ENCODE assay signal across 1 cellular context in the genomic region with DNA sequence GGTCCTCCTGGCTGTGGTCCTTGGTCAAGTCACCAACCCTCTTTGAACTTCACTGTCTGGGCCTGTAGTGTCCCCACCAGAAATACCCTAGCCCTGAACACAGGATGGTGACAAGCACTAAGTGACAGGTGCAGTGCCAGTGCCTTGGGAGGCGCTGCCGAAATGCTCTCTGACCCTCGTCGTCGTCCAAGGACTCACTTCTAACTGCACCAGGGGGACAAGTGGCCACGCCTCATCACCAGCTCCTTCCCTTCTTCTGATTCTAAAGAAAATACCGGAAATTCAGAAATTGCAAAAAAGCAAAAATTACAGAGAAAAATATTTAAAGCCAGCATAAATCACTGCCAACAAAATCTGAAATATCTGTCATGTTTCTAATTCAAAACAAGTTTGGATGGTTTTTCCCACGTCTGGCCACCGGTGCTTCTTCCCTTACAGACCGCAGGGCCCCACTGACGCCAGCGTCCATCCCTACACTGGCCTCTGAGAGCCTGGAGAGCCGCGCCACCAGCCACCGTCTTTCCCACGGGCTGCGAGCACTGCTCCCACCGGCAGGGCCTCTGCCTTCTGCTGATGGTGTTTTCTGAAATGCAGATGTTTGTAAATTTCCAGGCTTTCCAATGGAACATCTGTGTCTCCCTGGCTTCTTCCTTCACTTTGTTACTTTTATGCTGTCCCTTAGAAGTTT.
TF ChIP-seq lines count a peak whose summit lies in the region.

No MANE protein-coding gene starts in this region.

TF ChIP-seq in HepG2, 621 proteins besides CTCF, POLR2A, EP300 and RAD21:
- TF ChIP-seq PRDM15 (CRISPR knock-in tag; IDR thresholded peaks at IDR 0.05) (no peak), ZNF207 (IDR thresholded peaks at IDR 0.05; ENCODE audit: borderline replicate concordance) (no peak), MEIS2 (CRISPR knock-in tag; IDR thresholded peaks at IDR 0.05) (no peak), POLR2AphosphoS5 (IDR thresholded peaks at IDR 0.05; ENCODE audit: low read depth, low read length) (no peak), FOXP4 (CRISPR knock-in tag; IDR thresholded peaks at IDR 0.05) (no peak), XRCC5 (optimal IDR thresholded peaks at IDR 0.05; ENCODE audit: low read length) (no peak), KLF6 (CRISPR knock-in tag; IDR thresholded peaks at IDR 0.05) (no peak), KDM5A (IDR thresholded peaks at IDR 0.05; ENCODE audit: borderline replicate concordance, low read length) (no peak), CREM (IDR thresholded peaks at IDR 0.05) (no peak), CREM (CRISPR knock-in tag; IDR thresholded peaks at IDR 0.05) (no peak), KLF9 (CRISPR knock-in tag; IDR thresholded peaks at IDR 0.05; ENCODE audit: low read depth) (no peak), GLI4 (CRISPR knock-in tag; IDR thresholded peaks at IDR 0.05; ENCODE audit: borderline replicate concordance) (no peak)
- TF ChIP-seq, protein P1, sequence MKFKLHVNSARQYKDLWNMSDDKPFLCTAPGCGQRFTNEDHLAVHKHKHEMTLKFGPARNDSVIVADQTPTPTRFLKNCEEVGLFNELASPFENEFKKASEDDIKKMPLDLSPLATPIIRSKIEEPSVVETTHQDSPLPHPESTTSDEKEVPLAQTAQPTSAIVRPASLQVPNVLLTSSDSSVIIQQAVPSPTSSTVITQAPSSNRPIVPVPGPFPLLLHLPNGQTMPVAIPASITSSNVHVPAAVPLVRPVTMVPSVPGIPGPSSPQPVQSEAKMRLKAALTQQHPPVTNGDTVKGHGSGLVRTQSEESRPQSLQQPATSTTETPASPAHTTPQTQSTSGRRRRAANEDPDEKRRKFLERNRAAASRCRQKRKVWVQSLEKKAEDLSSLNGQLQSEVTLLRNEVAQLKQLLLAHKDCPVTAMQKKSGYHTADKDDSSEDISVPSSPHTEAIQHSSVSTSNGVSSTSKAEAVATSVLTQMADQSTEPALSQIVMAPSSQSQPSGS (CRISPR knock-in tag; IDR thresholded peaks at IDR 0.05) = no peak
